Comparison of ENCODE assay signal across 13 cellular contexts in the genomic region with DNA sequence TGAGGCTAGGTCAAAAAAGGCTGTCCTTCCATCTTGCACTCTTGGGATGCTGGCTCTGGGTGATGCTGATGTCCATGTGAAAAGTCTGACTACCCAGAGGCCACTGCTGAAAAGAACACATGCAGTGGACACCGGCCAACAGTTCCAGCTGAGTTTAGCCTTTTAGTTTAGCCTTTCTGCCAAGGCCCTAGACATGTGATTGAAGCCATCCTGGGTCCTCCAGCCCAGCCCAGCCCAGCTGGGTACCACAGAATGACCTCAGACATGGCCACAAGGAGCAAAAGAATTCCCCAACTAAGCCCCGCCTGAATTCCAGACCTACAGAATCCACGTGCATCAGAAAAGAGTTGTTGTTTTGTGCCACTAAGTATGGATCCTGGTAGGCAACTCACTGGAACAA. TPM values are rescaled to one million over a fixed set of nuclear protein-coding genes. Genes with fewer than 3 reads are reported as not detected.
DNase-seq lines count a peak whose midpoint lies in the region; ATAC-seq and TF ChIP-seq lines count a peak whose summit lies in the region.
"Had no signal": no experiment of that assay in that cellular context is flagged by ENCODE, and none has a peak within 500 bp of the region (broad histone marks: within the 10 kb centered on the region; RNA-seq: fewer than 3 reads in every experiment).

No MANE protein-coding gene starts in this region.

- TF ChIP-seq CTCF in natural killer cell (IDR thresholded peaks at IDR 0.05), result no peak

- H3K27ac Mint-ChIP-seq in natural killer cell (peak overlapping the region; percentile 60 to 81), immature natural killer cell (peak overlapping the region; percentile 11 to 85 (median 73))
- H3K27ac Mint-ChIP-seq in natural killer cell treated with Interleukin-12 subunit alpha and Interleukin-12 subunit beta and Interleukin-15 and Interleukin-18, amount 100 ng/mL, for 72 hours, result peak overlapping the region in 1 of 2 donors; percentile 38

- 16 to 20% methylated on average over 3 of the region's 3 CpGs for WGBS in aorta, 2 donors

- peaks cover 0 to 3% of the 10 kb centered on the region in 2 donors for H3K9me3 Mint-ChIP-seq in natural killer cell
- no peaks in the 10 kb centered on the region for H3K9me3 Mint-ChIP-seq in natural killer cell treated with Interleukin-12 subunit alpha and Interleukin-12 subunit beta and Interleukin-15 and Interleukin-18, amount 100 ng/mL, for 72 hours
- H3K9me3 Mint-ChIP-seq in immature natural killer cell, result no peaks in the 10 kb centered on the region

- intact Hi-C loops in natural killer cell (cut with micrococcal nuclease) (no loop called here), aorta (cut with DNase I) (loop anchor here in 1 of 2 donors (10.0 kb wide), 1 partner anchor 549 kb away; the partner anchor contains the start of gene YWHAB)

- H3K36me3 Mint-ChIP-seq in natural killer cell, result no peaks in the 10 kb centered on the region
- peaks cover 5% of the 10 kb centered on the region for H3K36me3 Mint-ChIP-seq in natural killer cell treated with Interleukin-12 subunit alpha and Interleukin-12 subunit beta and Interleukin-15 and Interleukin-18, amount 100 ng/mL, for 72 hours
- peaks cover 0 to 4% (median 4%) of the 10 kb centered on the region in 3 donors for H3K36me3 Mint-ChIP-seq in immature natural killer cell

- H3K27me3 ChIP-seq in aorta (ENCODE audit: control insufficient read depth in 1 of 2, insufficient read depth in 2 of 2, low read length in 1 of 2), result no peaks in the 10 kb centered on the region
- H3K27me3 ChIP-seq: vagina had no signal

- no peak overlapping the region for H3K4me3 ChIP-seq in aorta (ENCODE audit: low read length in 2 of 2)
- H3K4me3 ChIP-seq: mucosa of descending colon, vagina had no signal

- no peaks in the 10 kb centered on the region for H3K9me3 ChIP-seq in aorta (ENCODE audit: control insufficient read depth, low read length)
- H3K9me3 ChIP-seq: mucosa of descending colon, vagina had no signal

- H3K36me3 ChIP-seq in aorta (ENCODE audit: control insufficient read depth in 1 of 2, insufficient read depth in 2 of 2, low read length in 1 of 2), result no peaks in the 10 kb centered on the region
- H3K36me3 ChIP-seq: vagina had no signal

- H3K27me3 Mint-ChIP-seq in natural killer cell (ENCODE audit: low read depth in 2 of 2) (no peaks in the 10 kb centered on the region), immature natural killer cell (ENCODE audit: low read depth in 3 of 3) (no peaks in the 10 kb centered on the region)
- no peaks in the 10 kb centered on the region for H3K27me3 Mint-ChIP-seq in natural killer cell treated with Interleukin-12 subunit alpha and Interleukin-12 subunit beta and Interleukin-15 and Interleukin-18, amount 100 ng/mL, for 72 hours

- H3K27ac ChIP-seq in caudate nucleus (ENCODE audit: low read depth, low read length) (peak overlapping the region; percentile 82), aorta (ENCODE audit: low read depth in 1 of 2, low read length in 2 of 2) (peak overlapping the region in 1 of 2 donors; percentile 85)
- H3K27ac ChIP-seq: vagina had no signal

- no peak for DNase-seq in natural killer cell
- DNase-seq in natural killer cell treated with Interleukin-12 subunit alpha and Interleukin-12 subunit beta and Interleukin-15 and Interleukin-18, amount 100 ng/mL, for 72 hours (ENCODE audit: low spot score), result no peak
- peak in 59 of 61 donors; percentile 41 to 96 (median 82) for DNase-seq in caudate nucleus (lab: John Stamatoyannopoulos, UW)
- no peak for DNase-seq in immature natural killer cell
- peak in 1 of 2 donors; percentile 80 for DNase-seq in aorta
- no peak for DNase-seq in NCI-H69 (lab: John Stamatoyannopoulos, UW)
- no peak for DNase-seq in NCI-H446 (lab: John Stamatoyannopoulos, UW)
- DNase-seq: NCI-H2227 treated with DMSO at 0.1 percent for 48 hours had no signal

- H3K4me3 Mint-ChIP-seq in natural killer cell (no peak overlapping the region), immature natural killer cell (peak overlapping the region in 3 of 5 donors; percentile 24 to 63 (median 36))
- H3K4me3 Mint-ChIP-seq in natural killer cell treated with Interleukin-12 subunit alpha and Interleukin-12 subunit beta and Interleukin-15 and Interleukin-18, amount 100 ng/mL, for 72 hours, result no peak overlapping the region

- ATAC-seq in natural killer cell (no peak), aorta (ENCODE audit: low FRiP score) (peak; percentile 77), GM18870 (IDR thresholded peaks at IDR 0.05; ENCODE audit: unreplicated experiment) (no peak)
- no peak for ATAC-seq in natural killer cell treated with Interleukin-12 subunit alpha and Interleukin-12 subunit beta and Interleukin-15 and Interleukin-18, amount 100 ng/mL, for 72 hours
- ATAC-seq: HCT116, mucosa of descending colon had no signal

- H3K4me1 ChIP-seq in aorta (ENCODE audit: control insufficient read depth in 1 of 2, insufficient read depth in 2 of 2, low read length in 2 of 2), result no peaks in the 10 kb centered on the region

- H3K4me1 Mint-ChIP-seq in natural killer cell (peaks cover 14 to 32% of the 10 kb centered on the region in 2 donors), immature natural killer cell (peaks cover 35 to 48% of the 10 kb centered on the region in 2 donors)
- H3K4me1 Mint-ChIP-seq in natural killer cell treated with Interleukin-12 subunit alpha and Interleukin-12 subunit beta and Interleukin-15 and Interleukin-18, amount 100 ng/mL, for 72 hours (ENCODE audit: low read depth in 2 of 2), result peaks cover 24 to 25% of the 10 kb centered on the region in 2 donors

RNA-seq across cellular contexts. Expression of gene PIGT, which starts 17.4 kb away (rescaled TPM):
- total RNA-seq in natural killer cell, result 100 to 1,000 TPM; 173 to 190 (median 187) TPM
- total RNA-seq in natural killer cell treated with Interleukin-12 subunit alpha and Interleukin-12 subunit beta and Interleukin-15 and Interleukin-18, amount 100 ng/mL, for 72 hours, result 10 to 100 TPM; 73.0 to 86.6 TPM
- 100 to 1,000 TPM; 105 to 190 (median 164) TPM for polyA plus RNA-seq in immature natural killer cell
- 100 to 1,000 TPM; 113 TPM for total RNA-seq in aorta
- polyA plus RNA-seq in aorta, result 100 to 1,000 TPM in 1 of 2 donors, 10 to 100 TPM in 1; 69.0 to 151 TPM

RNA-seq across cellular contexts. Expression of gene DBNDD2, which starts 25.2 kb away (rescaled TPM):
- total RNA-seq in natural killer cell, result 10 to 100 TPM; 13.0 to 14.7 (median 13.3) TPM
- 1 to 10 TPM; 6.1 to 6.4 TPM for total RNA-seq in natural killer cell treated with Interleukin-12 subunit alpha and Interleukin-12 subunit beta and Interleukin-15 and Interleukin-18, amount 100 ng/mL, for 72 hours
- polyA plus RNA-seq in immature natural killer cell, result 10 to 100 TPM; 11.0 to 24.5 (median 18.0) TPM
- 100 to 1,000 TPM; 104 to 123 TPM for total RNA-seq in aorta
- 100 to 1,000 TPM; 140 to 231 TPM for polyA plus RNA-seq in aorta

RNA-seq across cellular contexts. Expression of gene WFDC2, which starts 36.2 kb away (rescaled TPM):
- not detected for total RNA-seq in natural killer cell
- total RNA-seq in natural killer cell treated with Interleukin-12 subunit alpha and Interleukin-12 subunit beta and Interleukin-15 and Interleukin-18, amount 100 ng/mL, for 72 hours, result not detected
- polyA plus RNA-seq in immature natural killer cell, result not detected
- 1 to 10 TPM; 1.5 to 2.3 TPM for total RNA-seq in aorta
- 1 to 10 TPM in 1 of 2 donors, under 1 TPM in 1; 0.56 to 1.0 TPM for polyA plus RNA-seq in aorta
- total RNA-seq: T-helper 2 cell treated with Interferon-gamma antibody and Interleukin-4, amounts not matched to agents 100 ng/mL and 5 ng/mL, for 36 hours had no signal

RNA-seq across cellular contexts. Expression of gene TP53TG5, which starts 55.2 kb away (rescaled TPM):
- total RNA-seq in natural killer cell, result under 1 TPM in 1 of 3 donors, not detected in 2; 0.14 TPM
- not detected for total RNA-seq in natural killer cell treated with Interleukin-12 subunit alpha and Interleukin-12 subunit beta and Interleukin-15 and Interleukin-18, amount 100 ng/mL, for 72 hours
- under 1 TPM in 2 of 3 donors, not detected in 1; 0.09 to 0.22 TPM for polyA plus RNA-seq in immature natural killer cell
- under 1 TPM; 0.66 to 0.91 TPM for total RNA-seq in aorta
- not detected for polyA plus RNA-seq in aorta
- total RNA-seq: vagina had no signal

Comparison
In these comparisons a context has a peak if more than half of its experiments do, and no peak if none do; other contexts are left out.
1. DNase-seq: peak in caudate nucleus (59 of 61); none in natural killer cell (single experiment), natural killer cell treated with Interleukin-12 subunit alpha and Interleukin-12 subunit beta and Interleukin-15 and Interleukin-18, amount 100 ng/mL, for 72 hours (single experiment), immature natural killer cell (0 of 3), NCI-H69 (single experiment) and NCI-H446 (0 of 2).
2. H3K4me3 Mint-ChIP-seq: peak in immature natural killer cell (3 of 5); none in natural killer cell (single experiment) and natural killer cell treated with Interleukin-12 subunit alpha and Interleukin-12 subunit beta and Interleukin-15 and Interleukin-18, amount 100 ng/mL, for 72 hours (single experiment).
3. RNA of gene DBNDD2, which starts 25.2 kb away (total RNA-seq): 104 to 123 TPM in aorta; 13.0 to 14.7 TPM in natural killer cell and 6.1 to 6.4 TPM in natural killer cell treated with Interleukin-12 subunit alpha and Interleukin-12 subunit beta and Interleukin-15 and Interleukin-18, amount 100 ng/mL, for 72 hours; every median in the first group is over 4 times any median in the second.